Comparison of ENCODE assay signal across 29 cellular contexts in the genomic region with DNA sequence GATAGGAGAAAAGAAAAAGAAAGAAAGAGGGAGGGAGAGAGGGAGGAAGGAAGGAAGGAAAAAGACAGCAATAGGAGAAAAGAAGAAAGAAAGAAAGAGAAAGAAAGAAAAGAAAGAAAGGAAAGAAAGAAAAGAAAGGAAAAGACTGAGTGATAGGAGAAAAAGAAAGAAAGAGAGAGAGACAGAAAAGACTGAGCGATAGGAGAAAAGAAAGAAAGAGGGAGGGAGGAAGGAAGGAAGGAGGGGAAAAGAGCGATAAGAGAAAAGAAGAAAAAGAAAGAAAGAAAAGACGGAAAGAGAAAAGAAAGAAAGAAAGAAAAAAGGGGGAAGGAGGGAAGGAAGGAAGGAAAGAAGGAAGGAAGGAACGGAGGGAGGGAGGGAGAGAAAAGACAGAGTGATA.
"Had no signal": no experiment of that assay in that cellular context is flagged by ENCODE, and none has a peak within 500 bp of the region (broad histone marks: within the 10 kb centered on the region; RNA-seq: fewer than 3 reads in every experiment).

No MANE protein-coding gene starts in this region.

- DNase-seq: activated CD4-positive, alpha-beta memory T cell treated with anti-CD3 and anti-CD28 coated beads, Interleukin-2, amount 10 ng/mL, durations not matched to agents 7 days and 5 days; activated CD4-positive, alpha-beta T cell treated with anti-CD3 and anti-CD28 coated beads for 1 hour; activated CD4-positive, alpha-beta T cell treated with anti-CD3 and anti-CD28 coated beads for 4 hours; activated CD4-positive, alpha-beta T cell treated with anti-CD3 and anti-CD28 coated beads, Interleukin-2, amount 10 ng/mL, durations not matched to agents 7 days and 5 days; activated CD4-positive, alpha-beta T cell treated with anti-CD3 and anti-CD28 coated beads, Interleukin-2, amount 50 U/mL, for 4 hours; activated CD8-positive, alpha-beta memory T cell treated with anti-CD3 and anti-CD28 coated beads, Interleukin-2, amount 50 U/mL, for 48 hours; activated gamma-delta T cell; activated naive CD4-positive, alpha-beta T cell; activated naive CD4-positive, alpha-beta T cell treated with anti-CD3 and anti-CD28 coated beads, Interleukin-2, amount 10 ng/mL, durations not matched to agents 7 days and 5 days; activated naive CD8-positive, alpha-beta T cell treated with anti-CD3 and anti-CD28 coated beads, Interleukin-2, amount 10 ng/mL, durations not matched to agents 7 days and 5 days; activated T-cell treated with anti-CD3 and anti-CD28 coated beads for 4 hours; activated T-cell treated with anti-CD3 and anti-CD28 coated beads, Interleukin-2, amount 50 U/mL, for 24 hours; activated T-cell treated with anti-CD3 and anti-CD28 coated beads, Interleukin-2, amount 50 U/mL, for 72 hours; central memory CD4-positive, alpha-beta T cell; colonic mucosa; effector CD8-positive, alpha-beta T cell; esophagus squamous epithelium; foreskin melanocyte; heart right ventricle; T-helper 2 cell had no signal

- H3K9me3 ChIP-seq: ascending aorta, breast epithelium, colonic mucosa, esophagus squamous epithelium, gastroesophageal sphincter, heart right ventricle had no signal

- H3K4me1 ChIP-seq: ascending aorta, breast epithelium, colonic mucosa, esophagus squamous epithelium, gastroesophageal sphincter, heart right ventricle had no signal

- H3K36me3 Mint-ChIP-seq: activated naive CD4-positive, alpha-beta T cell treated with anti-CD3 and anti-CD28 coated beads, Interleukin-2, amount 10 ng/mL, durations not matched to agents 7 days and 5 days; activated naive CD4-positive, alpha-beta T cell treated with anti-CD3 and anti-CD28 coated beads, Interleukin-2, amount 50 U/mL, for 72 hours; activated naive CD8-positive, alpha-beta T cell treated with anti-CD3 and anti-CD28 coated beads, Interleukin-2, amount 10 ng/mL, durations not matched to agents 7 days and 5 days; brain had no signal

- H3K9me3 Mint-ChIP-seq: activated CD4-positive, alpha-beta memory T cell treated with anti-CD3 and anti-CD28 coated beads, Interleukin-2, amount 10 ng/mL, durations not matched to agents 7 days and 5 days; activated CD4-positive, alpha-beta T cell treated with anti-CD3 and anti-CD28 coated beads, Interleukin-2, amount 10 ng/mL, durations not matched to agents 7 days and 5 days; activated naive CD4-positive, alpha-beta T cell treated with anti-CD3 and anti-CD28 coated beads, Interleukin-2, amount 10 ng/mL, durations not matched to agents 7 days and 5 days; activated naive CD4-positive, alpha-beta T cell treated with anti-CD3 and anti-CD28 coated beads, Interleukin-2, amount 50 U/mL, for 72 hours; activated naive CD8-positive, alpha-beta T cell treated with anti-CD3 and anti-CD28 coated beads, Interleukin-2, amount 10 ng/mL, durations not matched to agents 7 days and 5 days; activated T-cell treated with anti-CD3 and anti-CD28 coated beads, Interleukin-2, amount 50 U/mL, for 24 hours; activated T-cell treated with anti-CD3 and anti-CD28 coated beads, Interleukin-2, amount 50 U/mL, for 72 hours; brain had no signal

- ATAC-seq: activated naive CD4-positive, alpha-beta T cell treated with anti-CD3 and anti-CD28 coated beads, Interleukin-2, amount 50 U/mL, for 72 hours; activated T-cell treated with anti-CD3 and anti-CD28 coated beads, Interleukin-2, amount 50 U/mL, for 72 hours; gastroesophageal sphincter; heart right ventricle had no signal

- H3K27me3 Mint-ChIP-seq: activated CD4-positive, alpha-beta memory T cell treated with anti-CD3 and anti-CD28 coated beads, Interleukin-2, amount 10 ng/mL, durations not matched to agents 7 days and 5 days; brain had no signal

- H3K27me3 ChIP-seq: ascending aorta, breast epithelium, cardiac muscle cell, colonic mucosa, esophagus squamous epithelium, gastroesophageal sphincter, heart right ventricle had no signal

- H3K4me1 Mint-ChIP-seq: activated CD4-positive, alpha-beta memory T cell treated with anti-CD3 and anti-CD28 coated beads, Interleukin-2, amount 10 ng/mL, durations not matched to agents 7 days and 5 days; activated CD4-positive, alpha-beta T cell treated with anti-CD3 and anti-CD28 coated beads, Interleukin-2, amount 10 ng/mL, durations not matched to agents 7 days and 5 days; activated naive CD4-positive, alpha-beta T cell treated with anti-CD3 and anti-CD28 coated beads, Interleukin-2, amount 10 ng/mL, durations not matched to agents 7 days and 5 days; activated naive CD8-positive, alpha-beta T cell treated with anti-CD3 and anti-CD28 coated beads, Interleukin-2, amount 10 ng/mL, durations not matched to agents 7 days and 5 days had no signal

- FAIRE-seq: endometrium, endothelial cell of umbilical vein had no signal

- H3K27ac Mint-ChIP-seq: activated CD4-positive, alpha-beta memory T cell treated with anti-CD3 and anti-CD28 coated beads, Interleukin-2, amount 10 ng/mL, durations not matched to agents 7 days and 5 days; activated CD4-positive, alpha-beta T cell treated with anti-CD3 and anti-CD28 coated beads, Interleukin-2, amount 10 ng/mL, durations not matched to agents 7 days and 5 days; activated naive CD4-positive, alpha-beta T cell treated with anti-CD3 and anti-CD28 coated beads, Interleukin-2, amount 10 ng/mL, durations not matched to agents 7 days and 5 days; activated naive CD8-positive, alpha-beta T cell treated with anti-CD3 and anti-CD28 coated beads, Interleukin-2, amount 10 ng/mL, durations not matched to agents 7 days and 5 days; activated T-cell treated with anti-CD3 and anti-CD28 coated beads, Interleukin-2, amount 50 U/mL, for 24 hours; activated T-cell treated with anti-CD3 and anti-CD28 coated beads, Interleukin-2, amount 50 U/mL, for 72 hours; brain had no signal

- H3K4me3 ChIP-seq: ascending aorta, breast epithelium, cardiac muscle cell, colonic mucosa, esophagus squamous epithelium, gastroesophageal sphincter, heart right ventricle had no signal

- H3K27ac ChIP-seq: ascending aorta, breast epithelium, cardiac muscle cell, colonic mucosa, epithelial cell of prostate, esophagus squamous epithelium, gastroesophageal sphincter, heart right ventricle had no signal

- H3K4me3 Mint-ChIP-seq: activated CD4-positive, alpha-beta memory T cell treated with anti-CD3 and anti-CD28 coated beads, Interleukin-2, amount 10 ng/mL, durations not matched to agents 7 days and 5 days; activated CD4-positive, alpha-beta T cell treated with anti-CD3 and anti-CD28 coated beads, Interleukin-2, amount 10 ng/mL, durations not matched to agents 7 days and 5 days; activated naive CD4-positive, alpha-beta T cell treated with anti-CD3 and anti-CD28 coated beads, Interleukin-2, amount 10 ng/mL, durations not matched to agents 7 days and 5 days; activated naive CD8-positive, alpha-beta T cell treated with anti-CD3 and anti-CD28 coated beads, Interleukin-2, amount 10 ng/mL, durations not matched to agents 7 days and 5 days; activated T-cell treated with anti-CD3 and anti-CD28 coated beads, Interleukin-2, amount 50 U/mL, for 24 hours; activated T-cell treated with anti-CD3 and anti-CD28 coated beads, Interleukin-2, amount 50 U/mL, for 72 hours; brain had no signal

- H3K36me3 ChIP-seq: ascending aorta, breast epithelium, cardiac muscle cell, colonic mucosa, esophagus squamous epithelium, gastroesophageal sphincter, heart right ventricle had no signal
